ENCODE assay signal across 10 cellular contexts in genomic region chr2:44922776-44923175, GRCh38. TPM values are rescaled to one million over a fixed set of nuclear protein-coding genes. Genes with fewer than 3 reads are reported as not detected.
"Had no signal": no experiment of that assay in that cellular context is flagged by ENCODE, and none has a peak within 500 bp of the region (broad histone marks: within the 10 kb centered on the region; RNA-seq: fewer than 3 reads in every experiment).

No MANE protein-coding gene starts in this region.

- DNase-seq: GM23248, GOT3, H7, HFFc6, IMR-90 had no signal

- H3K27ac Mint-ChIP-seq: HFFc6 had no signal

- H3K9ac ChIP-seq: GM23248 had no signal

- FAIRE-seq: HTR-8/SVneo had no signal

- H3K27ac ChIP-seq: GM23248 had no signal

- H2AFZ ChIP-seq: GM23248 had no signal

- H3K4me3 Mint-ChIP-seq: HFFc6 had no signal

- ATAC-seq: HCT116 had no signal

- H3K9me3 ChIP-seq: HAP-1 had no signal

- H3K9me3 Mint-ChIP-seq: HFFc6 had no signal

- H3K36me3 ChIP-seq: HAP-1 had no signal

- H3K4me3 ChIP-seq: GM23248, HAP-1 had no signal

RNA-seq across cellular contexts. Expression of gene SIX3, which starts 18.7 kb away (rescaled TPM):
- total RNA-seq: GM23248, H4, HFFc6, HT-29, IMR-90 had no signal
- polyA plus RNA-seq: GM23248, IMR-90 had no signal
